Comparison of ENCODE assay signal across 8 cellular contexts in the genomic region with DNA sequence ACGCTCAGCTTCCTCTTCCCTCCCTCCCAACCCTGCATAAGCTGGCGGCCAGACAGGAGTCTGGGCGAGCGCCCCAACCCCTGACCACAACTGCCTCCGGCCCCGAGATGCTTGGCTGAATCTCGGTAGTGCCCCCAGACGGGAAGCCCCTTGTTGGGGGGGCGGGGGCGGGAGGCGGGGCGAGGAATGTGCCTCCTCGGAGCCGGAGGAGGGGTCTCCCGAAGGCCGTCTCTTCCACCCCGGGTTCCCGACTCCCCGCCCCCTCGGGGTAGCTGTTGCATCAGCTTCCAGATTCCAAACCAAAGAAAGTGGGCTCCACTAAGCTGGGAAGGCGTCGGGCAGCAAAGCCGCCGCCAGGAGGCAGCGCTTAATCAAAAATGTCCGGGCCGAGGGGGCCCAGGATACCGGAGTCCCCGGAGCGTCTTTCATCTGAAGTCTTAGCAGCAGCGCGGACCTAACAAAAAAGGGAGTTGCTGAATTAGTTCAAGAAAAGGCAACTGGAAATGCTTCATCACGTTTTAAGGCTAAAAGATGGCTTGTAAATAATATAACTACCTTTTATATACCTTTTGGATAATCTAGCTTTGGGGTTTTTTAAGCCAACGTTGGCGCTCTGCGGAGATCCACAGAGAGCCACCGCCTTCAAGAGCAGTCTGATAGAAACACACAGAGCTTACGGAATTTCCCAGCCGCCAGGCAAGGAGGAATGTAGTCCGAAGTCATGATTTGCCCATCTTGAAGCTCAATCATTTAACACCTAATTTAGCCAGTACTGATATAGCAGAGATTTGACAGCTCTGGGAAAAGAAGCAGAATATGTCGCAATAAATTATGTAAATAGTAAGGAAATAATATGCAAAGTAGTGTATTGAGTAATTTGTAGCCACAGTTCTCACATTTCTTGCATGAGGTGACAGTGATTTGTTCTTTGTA. TPM values are rescaled to one million over a fixed set of nuclear protein-coding genes. Genes with fewer than 3 reads are reported as not detected.
DNase-seq lines count a peak whose midpoint lies in the region; ATAC-seq and TF ChIP-seq lines count a peak whose summit lies in the region.

No MANE protein-coding gene starts in this region.

- TF ChIP-seq CTCF in endothelial cell (IDR thresholded peaks at IDR 0.05; ENCODE audit: unreplicated experiment) = peak; percentile 74

- peaks cover 17% of the 10 kb centered on the region for H3K27me3 Mint-ChIP-seq in endothelial cell (ENCODE audit: unreplicated experiment)

- DNase-seq in DMS53 (lab: John Stamatoyannopoulos, UW) (peak; percentile 76), NCI-H1694 treated with DMSO at 0.1 percent for 48 hours (lab: John Stamatoyannopoulos, UW) (peak; percentile 75), endothelial cell (ENCODE audit: low spot score) (peak; percentile 87)
- peak; percentile 36 to 47 for DNase-seq in activated CD8-positive, alpha-beta memory T cell treated with anti-CD3 and anti-CD28 coated beads for 4 hours (ENCODE audit: low read depth in 2 of 2)
- peak; percentile 39 to 43 for DNase-seq in stimulated activated CD8-positive, alpha-beta memory T cell treated with anti-CD3 and anti-CD28 coated beads, Interleukin-4, amount 100 ng/mL, for 1 hour (ENCODE audit: low read depth in 2 of 2, low spot score in 1 of 2)

- H3K27ac Mint-ChIP-seq in endothelial cell (ENCODE audit: unreplicated experiment) = peak overlapping the region; percentile 59

- no peaks in the 10 kb centered on the region for H3K9me3 Mint-ChIP-seq in endothelial cell (ENCODE audit: unreplicated experiment)

- peaks cover 50% of the 10 kb centered on the region for H3K4me1 ChIP-seq in mononuclear cell (ENCODE audit: insufficient read depth, low read length)

- peak overlapping the region; percentile 30 for H3K4me3 ChIP-seq in mononuclear cell (ENCODE audit: low read length)

- peak overlapping the region; percentile 73 for H3K4me3 Mint-ChIP-seq in endothelial cell (ENCODE audit: unreplicated experiment)

- H3K27me3 ChIP-seq in mononuclear cell (ENCODE audit: insufficient read depth, low read length) = no peaks in the 10 kb centered on the region

- peak; percentile 46 for ATAC-seq in GM21737 (IDR thresholded peaks at IDR 0.05; ENCODE audit: unreplicated experiment)
- no peak for ATAC-seq in HG03439 (IDR thresholded peaks at IDR 0.05; ENCODE audit: unreplicated experiment)

- H3K4me1 Mint-ChIP-seq in endothelial cell (ENCODE audit: unreplicated experiment) = peaks cover 34% of the 10 kb centered on the region

- H3K36me3 Mint-ChIP-seq in endothelial cell (ENCODE audit: low read depth, unreplicated experiment) = no peaks in the 10 kb centered on the region

- no peaks in the 10 kb centered on the region for H3K9me3 ChIP-seq in mononuclear cell (ENCODE audit: low read depth, low read length)

RNA-seq across cellular contexts. Expression of a gene that starts 6.8 kb away (rescaled TPM):
- 126 TPM for total RNA-seq in endothelial cell (ENCODE audit: unreplicated experiment)
- total RNA-seq in mononuclear cell = 8.7 TPM

RNA-seq across cellular contexts. Expression of a gene that starts 7.7 kb away (rescaled TPM):
- total RNA-seq in endothelial cell (ENCODE audit: unreplicated experiment) (15.0 TPM), mononuclear cell (74.8 TPM)

RNA-seq across cellular contexts. Expression of a gene that starts 13.5 kb away (rescaled TPM):
- total RNA-seq in endothelial cell (ENCODE audit: unreplicated experiment) (819 TPM), mononuclear cell (2.9 TPM)

RNA-seq across cellular contexts. Expression of a gene that starts 48.7 kb away (rescaled TPM):
- total RNA-seq in endothelial cell (ENCODE audit: unreplicated experiment) (105 TPM), mononuclear cell (46.7 TPM)

RNA-seq across cellular contexts. Expression of a gene that starts 56.4 kb away (rescaled TPM):
- 168 TPM for total RNA-seq in endothelial cell (ENCODE audit: unreplicated experiment)
- total RNA-seq in mononuclear cell = 128 TPM

Comparison
In these comparisons a context has a peak if more than half of its experiments do, and no peak if none do; other contexts are left out.
1. RNA of a gene that starts 6.8 kb away (total RNA-seq): 126 TPM in endothelial cell (single experiment); 8.7 TPM in mononuclear cell (single experiment); every median in the first group is over 10 times any median in the second.
2. RNA of a gene that starts 13.5 kb away (total RNA-seq): 819 TPM in endothelial cell (single experiment); 2.9 TPM in mononuclear cell (single experiment); every median in the first group is over 100 times any median in the second.
3. Peak in every context shown above with its lines, with median percentiles within 50 percentile points of each other: DNase-seq.